Comparison of ENCODE assay signal across 1 cellular context in genomic region chr20:32511358-32512046, GRCh38.
A peak's percentile ranks its signal among the peaks of the same experiment; 100 is the strongest.
TF ChIP-seq lines count a peak whose summit lies in the region.

No MANE protein-coding gene starts in this region.

TF ChIP-seq in HepG2, 621 proteins besides CTCF, POLR2A, EP300 and RAD21 (continued from another document and continues in another):
- no peak for TF ChIP-seq THAP7 (CRISPR knock-in tag; IDR thresholded peaks at IDR 0.05)
- TF ChIP-seq, protein P1, sequence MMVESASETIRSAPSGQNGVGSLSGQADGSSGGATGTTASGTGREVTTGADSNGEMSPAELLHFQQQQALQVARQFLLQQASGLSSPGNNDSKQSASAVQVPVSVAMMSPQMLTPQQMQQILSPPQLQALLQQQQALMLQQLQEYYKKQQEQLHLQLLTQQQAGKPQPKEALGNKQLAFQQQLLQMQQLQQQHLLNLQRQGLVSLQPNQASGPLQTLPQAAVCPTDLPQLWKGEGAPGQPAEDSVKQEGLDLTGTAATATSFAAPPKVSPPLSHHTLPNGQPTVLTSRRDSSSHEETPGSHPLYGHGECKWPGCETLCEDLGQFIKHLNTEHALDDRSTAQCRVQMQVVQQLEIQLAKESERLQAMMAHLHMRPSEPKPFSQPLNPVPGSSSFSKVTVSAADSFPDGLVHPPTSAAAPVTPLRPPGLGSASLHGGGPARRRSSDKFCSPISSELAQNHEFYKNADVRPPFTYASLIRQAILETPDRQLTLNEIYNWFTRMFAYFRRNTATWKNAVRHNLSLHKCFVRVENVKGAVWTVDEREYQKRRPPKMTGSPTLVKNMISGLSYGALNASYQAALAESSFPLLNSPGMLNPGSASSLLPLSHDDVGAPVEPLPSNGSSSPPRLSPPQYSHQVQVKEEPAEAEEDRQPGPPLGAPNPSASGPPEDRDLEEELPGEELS (CRISPR knock-in tag; IDR thresholded peaks at IDR 0.05), result no peak
- TF ChIP-seq ZFP36L1 (CRISPR knock-in tag; IDR thresholded peaks at IDR 0.05), result no peak
- no peak for TF ChIP-seq NR2C2 (CRISPR knock-in tag; IDR thresholded peaks at IDR 0.05; ENCODE audit: borderline replicate concordance)
- peak; percentile 5; the same call in 1 of the 2 replicates for TF ChIP-seq KDM5B (CRISPR knock-in tag; IDR thresholded peaks at IDR 0.05; ENCODE audit: borderline replicate concordance)
- TF ChIP-seq ZNF772 (CRISPR knock-in tag; IDR thresholded peaks at IDR 0.05), result no peak
- TF ChIP-seq GZF1 (CRISPR knock-in tag; IDR thresholded peaks at IDR 0.05), result no peak
- TF ChIP-seq ZNF790 (CRISPR knock-in tag; IDR thresholded peaks at IDR 0.05; ENCODE audit: borderline replicate concordance), result 0 out of 2 replicates have a peak, but pooled peaks have one; percentile 6
- TF ChIP-seq, protein P2, sequence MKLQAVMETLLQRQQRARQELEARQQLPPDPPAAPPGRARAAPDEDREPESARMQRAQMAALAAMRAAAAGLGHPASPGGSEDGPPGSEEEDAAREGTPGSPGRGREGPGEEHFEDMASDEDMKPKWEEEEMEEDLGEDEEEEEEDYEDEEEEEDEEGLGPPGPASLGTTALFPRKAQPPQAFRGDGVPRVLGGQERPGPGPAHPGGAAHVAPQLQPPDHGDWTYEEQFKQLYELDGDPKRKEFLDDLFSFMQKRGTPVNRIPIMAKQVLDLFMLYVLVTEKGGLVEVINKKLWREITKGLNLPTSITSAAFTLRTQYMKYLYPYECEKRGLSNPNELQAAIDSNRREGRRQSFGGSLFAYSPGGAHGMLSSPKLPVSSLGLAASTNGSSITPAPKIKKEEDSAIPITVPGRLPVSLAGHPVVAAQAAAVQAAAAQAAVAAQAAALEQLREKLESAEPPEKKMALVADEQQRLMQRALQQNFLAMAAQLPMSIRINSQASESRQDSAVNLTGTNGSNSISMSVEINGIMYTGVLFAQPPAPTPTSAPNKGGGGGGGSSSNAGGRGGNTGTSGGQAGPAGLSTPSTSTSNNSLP (IDR thresholded peaks at IDR 0.05; ENCODE audit: low read depth, low read length), result no peak; the same call in 1 of the 2 replicates
- TF ChIP-seq ATF1 (CRISPR knock-in tag; IDR thresholded peaks at IDR 0.05), result no peak
- TF ChIP-seq, protein P3, sequence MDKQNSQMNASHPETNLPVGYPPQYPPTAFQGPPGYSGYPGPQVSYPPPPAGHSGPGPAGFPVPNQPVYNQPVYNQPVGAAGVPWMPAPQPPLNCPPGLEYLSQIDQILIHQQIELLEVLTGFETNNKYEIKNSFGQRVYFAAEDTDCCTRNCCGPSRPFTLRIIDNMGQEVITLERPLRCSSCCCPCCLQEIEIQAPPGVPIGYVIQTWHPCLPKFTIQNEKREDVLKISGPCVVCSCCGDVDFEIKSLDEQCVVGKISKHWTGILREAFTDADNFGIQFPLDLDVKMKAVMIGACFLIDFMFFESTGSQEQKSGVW (CRISPR knock-in tag; IDR thresholded peaks at IDR 0.05; ENCODE audit: borderline replicate concordance), result no peak
- TF ChIP-seq, protein P4, sequence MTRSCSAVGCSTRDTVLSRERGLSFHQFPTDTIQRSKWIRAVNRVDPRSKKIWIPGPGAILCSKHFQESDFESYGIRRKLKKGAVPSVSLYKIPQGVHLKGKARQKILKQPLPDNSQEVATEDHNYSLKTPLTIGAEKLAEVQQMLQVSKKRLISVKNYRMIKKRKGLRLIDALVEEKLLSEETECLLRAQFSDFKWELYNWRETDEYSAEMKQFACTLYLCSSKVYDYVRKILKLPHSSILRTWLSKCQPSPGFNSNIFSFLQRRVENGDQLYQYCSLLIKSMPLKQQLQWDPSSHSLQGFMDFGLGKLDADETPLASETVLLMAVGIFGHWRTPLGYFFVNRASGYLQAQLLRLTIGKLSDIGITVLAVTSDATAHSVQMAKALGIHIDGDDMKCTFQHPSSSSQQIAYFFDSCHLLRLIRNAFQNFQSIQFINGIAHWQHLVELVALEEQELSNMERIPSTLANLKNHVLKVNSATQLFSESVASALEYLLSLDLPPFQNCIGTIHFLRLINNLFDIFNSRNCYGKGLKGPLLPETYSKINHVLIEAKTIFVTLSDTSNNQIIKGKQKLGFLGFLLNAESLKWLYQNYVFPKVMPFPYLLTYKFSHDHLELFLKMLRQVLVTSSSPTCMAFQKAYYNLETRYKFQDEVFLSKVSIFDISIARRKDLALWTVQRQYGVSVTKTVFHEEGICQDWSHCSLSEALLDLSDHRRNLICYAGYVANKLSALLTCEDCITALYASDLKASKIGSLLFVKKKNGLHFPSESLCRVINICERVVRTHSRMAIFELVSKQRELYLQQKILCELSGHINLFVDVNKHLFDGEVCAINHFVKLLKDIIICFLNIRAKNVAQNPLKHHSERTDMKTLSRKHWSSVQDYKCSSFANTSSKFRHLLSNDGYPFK (CRISPR knock-in tag; IDR thresholded peaks at IDR 0.05; ENCODE audit: borderline replicate concordance), result no peak
- no peak for TF ChIP-seq HNF1A (IDR thresholded peaks at IDR 0.05; ENCODE audit: low read depth)
- TF ChIP-seq HNF1A (CRISPR knock-in tag; IDR thresholded peaks at IDR 0.05; ENCODE audit: borderline replicate concordance), result no peak
- TF ChIP-seq ELF1 (CRISPR knock-in tag; IDR thresholded peaks at IDR 0.05), result no peak
- no peak for TF ChIP-seq ETV6 (CRISPR knock-in tag; conservative IDR thresholded peaks at IDR 0.05)
- no peak for TF ChIP-seq SAFB2 (CRISPR knock-in tag; IDR thresholded peaks at IDR 0.05; ENCODE audit: borderline replicate concordance, low read depth)
- TF ChIP-seq, protein P5, sequence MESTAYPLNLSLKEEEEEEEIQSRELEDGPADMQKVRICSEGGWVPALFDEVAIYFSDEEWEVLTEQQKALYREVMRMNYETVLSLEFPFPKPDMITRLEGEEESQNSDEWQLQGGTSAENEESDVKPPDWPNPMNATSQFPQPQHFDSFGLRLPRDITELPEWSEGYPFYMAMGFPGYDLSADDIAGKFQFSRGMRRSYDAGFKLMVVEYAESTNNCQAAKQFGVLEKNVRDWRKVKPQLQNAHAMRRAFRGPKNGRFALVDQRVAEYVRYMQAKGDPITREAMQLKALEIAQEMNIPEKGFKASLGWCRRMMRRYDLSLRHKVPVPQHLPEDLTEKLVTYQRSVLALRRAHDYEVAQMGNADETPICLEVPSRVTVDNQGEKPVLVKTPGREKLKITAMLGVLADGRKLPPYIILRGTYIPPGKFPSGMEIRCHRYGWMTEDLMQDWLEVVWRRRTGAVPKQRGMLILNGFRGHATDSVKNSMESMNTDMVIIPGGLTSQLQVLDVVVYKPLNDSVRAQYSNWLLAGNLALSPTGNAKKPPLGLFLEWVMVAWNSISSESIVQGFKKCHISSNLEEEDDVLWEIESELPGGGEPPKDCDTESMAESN (CRISPR knock-in tag; conservative IDR thresholded peaks at IDR 0.05), result no peak
- no peak for TF ChIP-seq ZBTB38 (CRISPR knock-in tag; IDR thresholded peaks at IDR 0.05)
- no peak for TF ChIP-seq ATAD3A (CRISPR knock-in tag; IDR thresholded peaks at IDR 0.05)
- no peak for TF ChIP-seq ZNF138 (CRISPR knock-in tag; IDR thresholded peaks at IDR 0.05; ENCODE audit: low read depth)
- TF ChIP-seq ZNF224 (CRISPR knock-in tag; IDR thresholded peaks at IDR 0.05), result no peak
- no peak for TF ChIP-seq ZBTB43 (CRISPR knock-in tag; conservative IDR thresholded peaks at IDR 0.05)
- TF ChIP-seq NAIF1 (CRISPR knock-in tag; IDR thresholded peaks at IDR 0.05; ENCODE audit: borderline replicate concordance), result no peak
- no peak for TF ChIP-seq NFRKB (IDR thresholded peaks at IDR 0.05)
- TF ChIP-seq ZNF572 (CRISPR knock-in tag; IDR thresholded peaks at IDR 0.05), result 0 out of 2 replicates have a peak, but pooled peaks have one; percentile 42
- TF ChIP-seq CBX5 (CRISPR knock-in tag; IDR thresholded peaks at IDR 0.05; ENCODE audit: borderline replicate concordance), result no peak
- TF ChIP-seq ZFP82 (CRISPR knock-in tag; IDR thresholded peaks at IDR 0.05; ENCODE audit: borderline replicate concordance), result no peak
- no peak for TF ChIP-seq MZF1 (CRISPR knock-in tag; IDR thresholded peaks at IDR 0.05; ENCODE audit: borderline replicate concordance)
- 0 out of 2 replicates have a peak, but pooled peaks have one; percentile 9 for TF ChIP-seq ZNF709 (CRISPR knock-in tag; IDR thresholded peaks at IDR 0.05)
- peak; percentile 12; the same call in 1 of the 2 replicates for TF ChIP-seq HDAC1 (CRISPR knock-in tag; IDR thresholded peaks at IDR 0.05)
- TF ChIP-seq, protein P6, sequence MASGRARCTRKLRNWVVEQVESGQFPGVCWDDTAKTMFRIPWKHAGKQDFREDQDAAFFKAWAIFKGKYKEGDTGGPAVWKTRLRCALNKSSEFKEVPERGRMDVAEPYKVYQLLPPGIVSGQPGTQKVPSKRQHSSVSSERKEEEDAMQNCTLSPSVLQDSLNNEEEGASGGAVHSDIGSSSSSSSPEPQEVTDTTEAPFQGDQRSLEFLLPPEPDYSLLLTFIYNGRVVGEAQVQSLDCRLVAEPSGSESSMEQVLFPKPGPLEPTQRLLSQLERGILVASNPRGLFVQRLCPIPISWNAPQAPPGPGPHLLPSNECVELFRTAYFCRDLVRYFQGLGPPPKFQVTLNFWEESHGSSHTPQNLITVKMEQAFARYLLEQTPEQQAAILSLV (CRISPR knock-in tag; IDR thresholded peaks at IDR 0.05; ENCODE audit: borderline replicate concordance), result 0 out of 2 replicates have a peak, but pooled peaks have one; percentile 18
- no peak for TF ChIP-seq SNAPC2 (CRISPR knock-in tag; IDR thresholded peaks at IDR 0.05)
- TF ChIP-seq KLF13 (CRISPR knock-in tag; IDR thresholded peaks at IDR 0.05), result no peak
- TF ChIP-seq FOXJ3 (CRISPR knock-in tag; IDR thresholded peaks at IDR 0.05; ENCODE audit: borderline replicate concordance), result no peak
- TF ChIP-seq ZNF430 (CRISPR knock-in tag; IDR thresholded peaks at IDR 0.05), result 0 out of 2 replicates have a peak, but pooled peaks have one; percentile 40
- TF ChIP-seq ZNF354B (CRISPR knock-in tag; IDR thresholded peaks at IDR 0.05), result no peak
- 0 out of 2 replicates have a peak, but pooled peaks have one; percentile 44 for TF ChIP-seq RFXAP (CRISPR knock-in tag; IDR thresholded peaks at IDR 0.05; ENCODE audit: borderline replicate concordance)
- TF ChIP-seq, protein P7, sequence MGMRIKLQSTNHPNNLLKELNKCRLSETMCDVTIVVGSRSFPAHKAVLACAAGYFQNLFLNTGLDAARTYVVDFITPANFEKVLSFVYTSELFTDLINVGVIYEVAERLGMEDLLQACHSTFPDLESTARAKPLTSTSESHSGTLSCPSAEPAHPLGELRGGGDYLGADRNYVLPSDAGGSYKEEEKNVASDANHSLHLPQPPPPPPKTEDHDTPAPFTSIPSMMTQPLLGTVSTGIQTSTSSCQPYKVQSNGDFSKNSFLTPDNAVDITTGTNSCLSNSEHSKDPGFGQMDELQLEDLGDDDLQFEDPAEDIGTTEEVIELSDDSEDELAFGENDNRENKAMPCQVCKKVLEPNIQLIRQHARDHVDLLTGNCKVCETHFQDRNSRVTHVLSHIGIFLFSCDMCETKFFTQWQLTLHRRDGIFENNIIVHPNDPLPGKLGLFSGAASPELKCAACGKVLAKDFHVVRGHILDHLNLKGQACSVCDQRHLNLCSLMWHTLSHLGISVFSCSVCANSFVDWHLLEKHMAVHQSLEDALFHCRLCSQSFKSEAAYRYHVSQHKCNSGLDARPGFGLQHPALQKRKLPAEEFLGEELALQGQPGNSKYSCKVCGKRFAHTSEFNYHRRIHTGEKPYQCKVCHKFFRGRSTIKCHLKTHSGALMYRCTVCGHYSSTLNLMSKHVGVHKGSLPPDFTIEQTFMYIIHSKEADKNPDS (CRISPR knock-in tag; IDR thresholded peaks at IDR 0.05), result no peak
- TF ChIP-seq, protein P8, sequence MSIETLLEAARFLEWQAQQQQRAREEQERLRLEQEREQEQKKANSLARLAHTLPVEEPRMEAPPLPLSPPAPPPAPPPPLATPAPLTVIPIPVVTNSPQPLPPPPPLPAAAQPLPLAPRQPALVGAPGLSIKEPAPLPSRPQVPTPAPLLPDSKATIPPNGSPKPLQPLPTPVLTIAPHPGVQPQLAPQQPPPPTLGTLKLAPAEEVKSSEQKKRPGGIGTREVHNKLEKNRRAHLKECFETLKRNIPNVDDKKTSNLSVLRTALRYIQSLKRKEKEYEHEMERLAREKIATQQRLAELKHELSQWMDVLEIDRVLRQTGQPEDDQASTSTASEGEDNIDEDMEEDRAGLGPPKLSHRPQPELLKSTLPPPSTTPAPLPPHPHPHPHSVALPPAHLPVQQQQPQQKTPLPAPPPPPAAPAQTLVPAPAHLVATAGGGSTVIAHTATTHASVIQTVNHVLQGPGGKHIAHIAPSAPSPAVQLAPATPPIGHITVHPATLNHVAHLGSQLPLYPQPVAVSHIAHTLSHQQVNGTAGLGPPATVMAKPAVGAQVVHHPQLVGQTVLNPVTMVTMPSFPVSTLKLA (IDR thresholded peaks at IDR 0.05), result no peak
- no peak for TF ChIP-seq MAFG (CRISPR knock-in tag; IDR thresholded peaks at IDR 0.05)
